In the genomic region with DNA sequence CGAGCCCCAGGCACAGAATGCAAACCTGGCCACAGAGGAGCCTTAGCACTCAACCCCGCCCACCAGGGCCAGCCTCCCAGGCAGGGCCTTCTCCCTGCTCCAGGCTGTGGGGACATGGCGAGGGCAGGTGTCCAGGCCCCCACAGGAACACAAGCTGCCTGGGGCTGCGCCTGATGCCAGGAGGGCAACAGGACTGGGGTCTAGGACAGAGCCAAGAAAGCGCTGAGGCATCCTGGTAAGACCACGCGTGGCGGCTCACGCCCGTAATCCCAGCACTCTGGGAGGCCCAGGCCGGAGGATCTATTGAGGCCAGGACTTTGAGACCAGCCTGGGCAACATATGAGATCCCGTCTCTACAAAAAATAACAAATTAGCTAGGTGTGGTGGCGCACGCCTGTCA, we compare ENCODE assay signal across 8 cellular contexts.
"Had no signal": no experiment of that assay in that cellular context is flagged by ENCODE, and none has a peak within 500 bp of the region (broad histone marks: within the 10 kb centered on the region; RNA-seq: fewer than 3 reads in every experiment).

No MANE protein-coding gene starts in this region.

- H2AFZ ChIP-seq: GM23248 had no signal

- FAIRE-seq: HTR-8/SVneo had no signal

- H3K9me3 ChIP-seq: HAP-1 had no signal

- H3K4me2 ChIP-seq: KMS-11 had no signal

- DNase-seq: GM23248, GOT3, H7, KBM-7 had no signal

- H3K36me3 ChIP-seq: HAP-1 had no signal

- ATAC-seq: HCT116 had no signal

- H3K4me1 ChIP-seq: HAP-1 had no signal

- H3K27ac ChIP-seq: GM23248, KMS-11 had no signal

- H3K9ac ChIP-seq: GM23248, KMS-11 had no signal

- H3K4me3 ChIP-seq: GM23248, HAP-1 had no signal
